In genomic region chr18:49520661-49521145, GRCh38 we compare ENCODE assay signal across 11 cellular contexts. TPM values are rescaled to one million over a fixed set of nuclear protein-coding genes. Genes with fewer than 3 reads are reported as not detected.
DNase-seq lines count a peak whose midpoint lies in the region; ATAC-seq and TF ChIP-seq lines count a peak whose summit lies in the region.
"Had no signal": no experiment of that assay in that cellular context is flagged by ENCODE, and none has a peak within 500 bp of the region (broad histone marks: within the 10 kb centered on the region; RNA-seq: fewer than 3 reads in every experiment).

No MANE protein-coding gene starts in this region.

- H4K8ac ChIP-seq in IMR-90 (ENCODE audit: low read depth in 2 of 2, low read length in 2 of 2): no peak overlapping the region

- no peaks in the 10 kb centered on the region for H3K9me1 ChIP-seq in IMR-90 (ENCODE audit: insufficient read depth, low read length)

- H3K27ac Mint-ChIP-seq in effector memory CD8-positive, alpha-beta T cell: no peak overlapping the region
- H3K27ac Mint-ChIP-seq: naive thymus-derived CD8-positive, alpha-beta T cell had no signal

- no peaks in the 10 kb centered on the region for H3K9me3 Mint-ChIP-seq in effector memory CD8-positive, alpha-beta T cell
- H3K9me3 Mint-ChIP-seq: naive thymus-derived CD8-positive, alpha-beta T cell had no signal

- no peak overlapping the region for H3K14ac ChIP-seq in IMR-90 (replicated peaks; ENCODE audit: low read depth, low read length)

- no peak for TF ChIP-seq CTCF in IMR-90 (conservative IDR thresholded peaks at IDR 0.05; ENCODE audit: low read depth, low read length)
- TF ChIP-seq CTCF in right atrium auricular region (IDR thresholded peaks at IDR 0.05): no peak

- H3K36me3 ChIP-seq in IMR-90 (ENCODE audit: control insufficient read depth, insufficient read depth, low read length): no peaks in the 10 kb centered on the region
- H3K36me3 ChIP-seq in right atrium auricular region: no peaks in the 10 kb centered on the region

- no peak overlapping the region for H3K9ac ChIP-seq in IMR-90 (ENCODE audit: low read depth, low read length)

- no peak overlapping the region for H2BK120ac ChIP-seq in IMR-90 (ENCODE audit: low read depth, low read length)

- peaks cover 0 to 19% of the 10 kb centered on the region in 2 donors for H3K27me3 Mint-ChIP-seq in effector memory CD8-positive, alpha-beta T cell

- dilution Hi-C loops in IMR-90 (cut with HindIII; ENCODE audit: low sequenced_read_pairs, unreplicated experiment): no loop called here

- H3K9me3 ChIP-seq in IMR-90 (ENCODE audit: control insufficient read depth, insufficient read depth, low read length): no peaks in the 10 kb centered on the region
- no peaks in the 10 kb centered on the region for H3K9me3 ChIP-seq in right atrium auricular region
- H3K9me3 ChIP-seq: Caco-2 had no signal

- no peak overlapping the region for H2BK5ac ChIP-seq in IMR-90 (ENCODE audit: low read depth, low read length, poor library complexity, severe bottlenecking)

- H3K36me3 Mint-ChIP-seq in effector memory CD8-positive, alpha-beta T cell (ENCODE audit: insufficient read depth): no peaks in the 10 kb centered on the region
- H3K36me3 Mint-ChIP-seq: naive thymus-derived CD8-positive, alpha-beta T cell had no signal

- DNase-seq in DMS53 treated with DMSO at 0.1 percent for 48 hours (lab: John Stamatoyannopoulos, UW; ENCODE audit: unreplicated experiment) (peak; percentile 88), IMR-90 (peak; percentile 11), NCI-H82 treated with DMSO at 0.1 percent for 48 hours (lab: John Stamatoyannopoulos, UW; ENCODE audit: unreplicated experiment) (peak; percentile 80), fibroblast of the conjunctiva (ENCODE audit: low read depth) (peak; percentile 18), right atrium auricular region (ENCODE audit: low spot score) (no peak), substantia nigra (lab: John Stamatoyannopoulos, UW) (no peak), kidney tubule cell (ENCODE audit: low spot score) (no peak)
- no peak for DNase-seq in effector memory CD8-positive, alpha-beta T cell
- DNase-seq: Caco-2; kidney; naive thymus-derived CD8-positive, alpha-beta T cell had no signal

- H3K4me3 Mint-ChIP-seq in effector memory CD8-positive, alpha-beta T cell: no peak overlapping the region
- H3K4me3 Mint-ChIP-seq: naive thymus-derived CD8-positive, alpha-beta T cell had no signal

- H3K18ac ChIP-seq in IMR-90 (ENCODE audit: low read depth, low read length): no peak overlapping the region

- H2AK5ac ChIP-seq in IMR-90 (ENCODE audit: low read depth, low read length): no peak overlapping the region

- ATAC-seq in IMR-90 (ENCODE audit: low read depth): no peak; the same call in 1 of the 2 replicates
- ATAC-seq in effector memory CD8-positive, alpha-beta T cell (replicated peaks): no peak
- ATAC-seq: naive thymus-derived CD8-positive, alpha-beta T cell had no signal

- TF ChIP-seq RAD21 in IMR-90 (IDR thresholded peaks at IDR 0.05; ENCODE audit: low read length): no peak

- CTCF ChIA-PET in IMR-90 (lab: Yijun Ruan, JAX): no interaction called here

- H3K4me3 ChIP-seq in IMR-90 (ENCODE audit: insufficient read depth, low read depth, low read length): no peak overlapping the region
- H3K4me3 ChIP-seq in right atrium auricular region: no peak overlapping the region

- H3K4me1 ChIP-seq in IMR-90 (ENCODE audit: control insufficient read depth, insufficient read depth, low read length) (no peaks in the 10 kb centered on the region), right atrium auricular region (no peaks in the 10 kb centered on the region)
- H3K4me1 ChIP-seq: Caco-2 had no signal

- WGBS in IMR-90 (ENCODE audit: extremely low coverage in 2 of 2, insufficient read length in 1 of 2), 2 experiments: no CpG with 5 or more reads among the region's 2 CpGs

- no peak for TF ChIP-seq POLR2A in IMR-90 (IDR thresholded peaks at IDR 0.05; ENCODE audit: low read depth, low read length)

- no peak overlapping the region for H4K91ac ChIP-seq in IMR-90 (ENCODE audit: insufficient read depth, low read depth, low read length)

- H2AK9ac ChIP-seq in IMR-90 (replicated peaks; ENCODE audit: low read depth, low read length, poor library complexity): no peak overlapping the region

- H3K27ac ChIP-seq in IMR-90 (ENCODE audit: insufficient read depth, low read length) (no peak overlapping the region), right atrium auricular region (no peak overlapping the region), substantia nigra (ENCODE audit: low read depth, low read length, poor library complexity, severe bottlenecking) (no peak overlapping the region)

- H4K20me1 ChIP-seq in IMR-90 (ENCODE audit: insufficient read depth, low read length): no peaks in the 10 kb centered on the region

- no peak overlapping the region for H4K5ac ChIP-seq in IMR-90 (ENCODE audit: low read depth, low read length)

- BruUV-seq in IMR-90 (replicated peaks; lab: Mats Ljungman, UMichigan): no TSS peak

- H3K4me1 Mint-ChIP-seq in effector memory CD8-positive, alpha-beta T cell (ENCODE audit: low read depth in 2 of 2): no peaks in the 10 kb centered on the region
- H3K4me1 Mint-ChIP-seq: naive thymus-derived CD8-positive, alpha-beta T cell had no signal

- in situ Hi-C loops in IMR-90 (cut with MboI; ENCODE audit: low sequenced_read_pairs): loop anchor here (25.0 kb wide), 1 partner anchor 667 kb away; the partner anchor contains the start of gene MYO5B

- no peak overlapping the region for H2AFZ ChIP-seq in IMR-90 (replicated peaks; ENCODE audit: low read length, poor library complexity)

- H2BK20ac ChIP-seq in IMR-90 (ENCODE audit: low read depth, low read length): no peak overlapping the region

- H3K79me1 ChIP-seq in IMR-90 (ENCODE audit: low read depth in 1 of 2, low read length in 2 of 2): no peaks in the 10 kb centered on the region

- H2BK15ac ChIP-seq in IMR-90 (ENCODE audit: low read depth, low read length): no peak overlapping the region

- no peak overlapping the region for H3K4me2 ChIP-seq in IMR-90 (ENCODE audit: low read depth, low read length)

- no peak overlapping the region for H3K4ac ChIP-seq in IMR-90 (ENCODE audit: low read depth, low read length)

- H3K23ac ChIP-seq in IMR-90 (ENCODE audit: low read depth, low read length): no peak overlapping the region

- POLR2A ChIA-PET in IMR-90 (lab: Charles Lee; ENCODE audit: unreplicated experiment): no interaction called here

- no peak overlapping the region for H3K56ac ChIP-seq in IMR-90 (ENCODE audit: extremely low read depth, insufficient read depth, low read length)

- H3K27me3 ChIP-seq in IMR-90 (ENCODE audit: control insufficient read depth, insufficient read depth, low read length) (peaks cover 14% of the 10 kb centered on the region), right atrium auricular region (no peaks in the 10 kb centered on the region)

- intact Hi-C loops in IMR-90 (cut with micrococcal nuclease): no loop called here

TF ChIP-seq in IMR-90, 13 proteins besides CTCF, POLR2A, EP300 and RAD21 (continues in another document):
- TF ChIP-seq MAFK (IDR thresholded peaks at IDR 0.05; ENCODE audit: low read depth, low read length) (no peak), CEBPB (IDR thresholded peaks at IDR 0.05; ENCODE audit: low read depth, low read length) (no peak), BHLHE40 (IDR thresholded peaks at IDR 0.05; ENCODE audit: low read depth, low read length) (no peak), RCOR1 (IDR thresholded peaks at IDR 0.05; ENCODE audit: insufficient replicate concordance, low read length) (no peak), RFX5 (IDR thresholded peaks at IDR 0.05; ENCODE audit: low read depth, low read length) (no peak), MXI1 (IDR thresholded peaks at IDR 0.05; ENCODE audit: borderline replicate concordance, low read depth, low read length) (no peak), USF2 (IDR thresholded peaks at IDR 0.05; ENCODE audit: low read depth, low read length) (no peak), FOS (IDR thresholded peaks at IDR 0.05; ENCODE audit: low read depth, low read length) (no peak), MAZ (IDR thresholded peaks at IDR 0.05; ENCODE audit: borderline replicate concordance, low read depth, low read length) (no peak), CHD1 (IDR thresholded peaks at IDR 0.05; ENCODE audit: low read depth, low read length) (no peak), SMC3 (IDR thresholded peaks at IDR 0.05; ENCODE audit: low read depth, low read length) (no peak), NFE2L2 (IDR thresholded peaks at IDR 0.05; ENCODE audit: low read depth, low read length) (no peak)

RNA-seq across cellular contexts. Expression of gene RPL17, which starts 28.4 kb away (rescaled TPM):
- total RNA-seq in IMR-90 (2012; rRNA removed): 3,967 and 4,184 TPM in 2 replicates
- 3,672 and 3,759 TPM in 2 replicates for polyA plus RNA-seq in IMR-90 (2012; rRNA removed)
- polyA plus RNA-seq in IMR-90 (2012; cell fraction: cytosol; rRNA removed): 1,565 and 6,932 TPM in 2 replicates
- 267 and 2,017 TPM in 2 replicates for polyA plus RNA-seq in IMR-90 (2012; cell fraction: nucleus; rRNA removed; ENCODE audit: low replicate concordance)
- 1,000 to 10,000 TPM in 1 of 2 donors, 100 to 1,000 TPM in 1; 655 to 1,304 TPM for total RNA-seq in right atrium auricular region

RNA-seq across cellular contexts. Expression of gene C18orf32, which starts 33.7 kb away (rescaled TPM):
- 3.6 and 4.7 TPM in 2 replicates for total RNA-seq in IMR-90 (2012; rRNA removed)
- polyA plus RNA-seq in IMR-90 (2012; rRNA removed): 20.8 and 21.4 TPM in 2 replicates
- 7.5 and 11.1 TPM in 2 replicates for polyA plus RNA-seq in IMR-90 (2012; cell fraction: cytosol; rRNA removed)
- polyA plus RNA-seq in IMR-90 (2012; cell fraction: nucleus; rRNA removed; ENCODE audit: low replicate concordance): 2.3 and 4.4 TPM in 2 replicates
- 10 to 100 TPM; 36.0 to 59.9 TPM for total RNA-seq in right atrium auricular region

RNA-seq across cellular contexts. Expression of gene LIPG, which starts 41.2 kb away (rescaled TPM):
- under 0.01 TPM in 1 of 2 replicates, not detected in the other for total RNA-seq in IMR-90 (2012; rRNA removed)
- polyA plus RNA-seq in IMR-90 (2012; rRNA removed): 0.13 and 0.14 TPM in 2 replicates
- 0.05 and 0.14 TPM in 2 replicates for polyA plus RNA-seq in IMR-90 (2012; cell fraction: cytosol; rRNA removed)
- 0.05 and 0.16 TPM in 2 replicates for polyA plus RNA-seq in IMR-90 (2012; cell fraction: nucleus; rRNA removed; ENCODE audit: low replicate concordance)
- under 1 TPM; 0.51 to 0.93 TPM for total RNA-seq in right atrium auricular region
- total RNA-seq: naive thymus-derived CD8-positive, alpha-beta T cell had no signal
- polyA plus RNA-seq: naive thymus-derived CD8-positive, alpha-beta T cell had no signal

Comparison
In these comparisons a context has a peak if more than half of its experiments do, and no peak if none do; other contexts are left out.
1. DNase-seq: peak in DMS53 treated with DMSO at 0.1 percent for 48 hours (single experiment), IMR-90 (single experiment), NCI-H82 treated with DMSO at 0.1 percent for 48 hours (single experiment) and fibroblast of the conjunctiva (single experiment); none in effector memory CD8-positive, alpha-beta T cell (0 of 3), right atrium auricular region (single experiment), substantia nigra (0 of 49) and kidney tubule cell (single experiment).